In genomic region chr2:191650896-191651773, GRCh38 we compare ENCODE assay signal across 8 cellular contexts. TPM values are rescaled to one million over a fixed set of nuclear protein-coding genes. Genes with fewer than 3 reads are reported as not detected.
A peak's percentile ranks its signal among the peaks of the same experiment; 100 is the strongest.
DNase-seq lines count a peak whose midpoint lies in the region; ATAC-seq and TF ChIP-seq lines count a peak whose summit lies in the region.

No MANE protein-coding gene starts in this region.

- ATAC-seq in GM18858 (IDR thresholded peaks at IDR 0.05; ENCODE audit: unreplicated experiment): peak; percentile 97
- peak; percentile 96 for ATAC-seq in GM21390 (IDR thresholded peaks at IDR 0.05; ENCODE audit: unreplicated experiment)
- peak; percentile 97 for ATAC-seq in HG03159 (IDR thresholded peaks at IDR 0.05; ENCODE audit: unreplicated experiment)

- H3K4me1 ChIP-seq in thyroid gland: no peaks in the 10 kb centered on the region

- no peaks in the 10 kb centered on the region for H3K36me3 ChIP-seq in thyroid gland

- 81 to 87% methylated on average over 3 of the region's 3 CpGs for WGBS in thyroid gland, 2 donors

- H3K4me3 ChIP-seq in fibroblast of villous mesenchyme (ENCODE audit: low read depth, low read length) (no peak overlapping the region), thyroid gland (replicated peaks in 1 of 3) (no peak overlapping the region)

- TF ChIP-seq CTCF in fibroblast of villous mesenchyme (IDR thresholded peaks at IDR 0.05; ENCODE audit: insufficient read depth, low read depth, low read length) (no peak), thyroid gland (IDR thresholded peaks at IDR 0.05) (no peak)

- no peaks in the 10 kb centered on the region for H3K27me3 ChIP-seq in thyroid gland

- no peak overlapping the region for H3K27ac ChIP-seq in thyroid gland

- intact Hi-C loops in thyroid gland (cut with DNase I): no loop called here

- H3K9me3 ChIP-seq in thyroid gland: no peaks in the 10 kb centered on the region

- no peak for TF ChIP-seq POLR2A in thyroid gland (IDR thresholded peaks at IDR 0.05)

- DNase-seq in fibroblast of villous mesenchyme (ENCODE audit: low read depth): peak; percentile 40
- no peak for DNase-seq in NCI-H1694 treated with DMSO at 0.1 percent for 48 hours (lab: John Stamatoyannopoulos, UW)
- no peak for DNase-seq in dedifferentiated amniotic fluid mesenchymal stem cell (ENCODE audit: extremely low spot score)
- DNase-seq in thyroid gland: no peak
- DNase-seq in stimulated activated CD4-positive, alpha-beta T cell treated with anti-CD3 and anti-CD28 coated beads, Interleukin-1b, Interleukin-23, amount 100 ng/mL, for 48 hours: no peak

RNA-seq across cellular contexts. Expression of gene NABP1, which starts 26.8 kb away (rescaled TPM):
- total RNA-seq in fibroblast of villous mesenchyme (66.7 and 308 TPM in 2 replicates), thyroid gland (10 to 100 TPM in 1 of 4 donors, 1 to 10 TPM in 3; 5.7 to 28.6 (median 7.9) TPM)
